In genomic region chr17:1945621-1946020, GRCh38 we compare ENCODE assay signal across 17 cellular contexts.
A peak's percentile ranks its signal among the peaks of the same experiment; 100 is the strongest.
DNase-seq lines count a peak whose midpoint lies in the region; ATAC-seq and TF ChIP-seq lines count a peak whose summit lies in the region.
"Had no signal": no experiment of that assay in that cellular context is flagged by ENCODE, and none has a peak within 500 bp of the region (broad histone marks: within the 10 kb centered on the region; RNA-seq: fewer than 3 reads in every experiment).

No MANE protein-coding gene starts in this region.

- H3K27me3 ChIP-seq in BLaER1 = no peaks in the 10 kb centered on the region
- H3K27me3 ChIP-seq in liver (ENCODE audit: control insufficient read depth in 4 of 4, insufficient read depth in 4 of 4, low read length in 3 of 4) = no peaks in the 10 kb centered on the region

- no peak overlapping the region for H3K27ac Mint-ChIP-seq in T-helper 17 cell
- no peak overlapping the region for H3K27ac Mint-ChIP-seq in activated CD4-positive, alpha-beta T cell treated with anti-CD3 and anti-CD28 coated beads, Interleukin-2, amount 10 ng/mL, durations not matched to agents 7 days and 5 days

- no peaks in the 10 kb centered on the region for H3K9me3 Mint-ChIP-seq in activated CD4-positive, alpha-beta T cell treated with anti-CD3 and anti-CD28 coated beads, Interleukin-2, amount 10 ng/mL, durations not matched to agents 7 days and 5 days

- H3K36me3 Mint-ChIP-seq in T-helper 17 cell (ENCODE audit: low read depth) = peaks cover 6% of the 10 kb centered on the region
- no peaks in the 10 kb centered on the region for H3K36me3 Mint-ChIP-seq in activated CD4-positive, alpha-beta T cell treated with anti-CD3 and anti-CD28 coated beads, Interleukin-2, amount 10 ng/mL, durations not matched to agents 7 days and 5 days (ENCODE audit: low read depth)

- H3K27ac ChIP-seq in BLaER1 (peak overlapping the region; percentile 68), liver (ENCODE audit: low read depth in 1 of 2, low read length in 2 of 2) (peak overlapping the region; percentile 70 to 86)
- H3K27ac ChIP-seq: KMS-11 had no signal

- no peak for TF ChIP-seq RAD21 in liver (IDR thresholded peaks at IDR 0.05)

- CTCF ChIA-PET in activated CD4-positive, alpha-beta T cell treated with anti-CD3 and anti-CD28 coated beads, Interleukin-2, amount 10 ng/mL, durations not matched to agents 7 days and 5 days (lab: Charles Lee) = no interaction called here

- DNase-seq in GM13976 (ENCODE audit: low spot score) (peak; percentile 41), T-helper 17 cell (no peak), NOMO-1 (lab: John Stamatoyannopoulos, UW; ENCODE audit: unreplicated experiment in 2 of 2) (no peak)
- no peak for DNase-seq in activated CD4-positive, alpha-beta T cell treated with anti-CD3 and anti-CD28 coated beads, Interleukin-2, amount 10 ng/mL, durations not matched to agents 7 days and 5 days
- DNase-seq: Caco-2, DMS53, HCEC 1CT, NCI-H1048, NCI-H1436 treated with DMSO at 0.1 percent for 48 hours, NCI-H2081 treated with DMSO at 0.1 percent for 48 hours, NCI-H524, SHP77 had no signal

- in situ Hi-C loops in GM13976 (cut with MboI; ENCODE audit: low sequenced_read_pairs, unreplicated experiment) = no loop called here

- peaks cover 45% of the 10 kb centered on the region for H4K20me1 ChIP-seq in BLaER1

- WGBS in liver = 97% methylated on average over 12 of the region's 12 CpGs

- no peaks in the 10 kb centered on the region for H3K27me3 Mint-ChIP-seq in T-helper 17 cell
- H3K27me3 Mint-ChIP-seq in activated CD4-positive, alpha-beta T cell treated with anti-CD3 and anti-CD28 coated beads, Interleukin-2, amount 10 ng/mL, durations not matched to agents 7 days and 5 days = no peaks in the 10 kb centered on the region

- H3K9ac ChIP-seq in BLaER1 (0 out of 2 replicates have a peak overlapping the region, but pooled peaks have one; percentile 34), liver (ENCODE audit: low read depth in 1 of 2, low read length in 2 of 2) (no peak overlapping the region)
- H3K9ac ChIP-seq: KMS-11 had no signal

- H3K4me3 ChIP-seq in BLaER1 = no peak overlapping the region
- no peak overlapping the region for H3K4me3 ChIP-seq in liver (ENCODE audit: low read depth in 1 of 3, low read length in 3 of 3)

- H3K4me1 ChIP-seq in BLaER1 = peaks cover 55% of the 10 kb centered on the region
- H3K4me1 ChIP-seq in liver (ENCODE audit: control insufficient read depth in 4 of 4, insufficient read depth in 4 of 4, low read length in 3 of 4) = peaks cover 0 to 35% (median 20%) of the 10 kb centered on the region in 4 donors

- POLR2A ChIA-PET in activated CD4-positive, alpha-beta T cell treated with anti-CD3 and anti-CD28 coated beads, Interleukin-2, amount 10 ng/mL, durations not matched to agents 7 days and 5 days (lab: Charles Lee) = no interaction called here

- H3K4me3 Mint-ChIP-seq in T-helper 17 cell = peak overlapping the region; percentile 67
- H3K4me3 Mint-ChIP-seq in activated CD4-positive, alpha-beta T cell treated with anti-CD3 and anti-CD28 coated beads, Interleukin-2, amount 10 ng/mL, durations not matched to agents 7 days and 5 days = no peak overlapping the region

- H3K9me3 ChIP-seq in BLaER1 (no peaks in the 10 kb centered on the region), T-helper 17 cell (ENCODE audit: control insufficient read depth, low read length, poor library complexity, severe bottlenecking) (no peaks in the 10 kb centered on the region), liver (ENCODE audit: control insufficient read depth in 4 of 4, low read length in 3 of 4) (no peaks in the 10 kb centered on the region)
- H3K9me3 ChIP-seq: Caco-2 had no signal

- H3K4me2 ChIP-seq in BLaER1 = no peak overlapping the region
- H3K4me2 ChIP-seq: KMS-11 had no signal

- no peak for TF ChIP-seq CTCF in GM13976 (IDR thresholded peaks at IDR 0.05; ENCODE audit: borderline replicate concordance, control extremely low read depth, extremely low read depth, insufficient read depth, missing control alignments)
- no peak for TF ChIP-seq CTCF in liver (IDR thresholded peaks at IDR 0.05; ENCODE audit: low read depth, low read length, missing input control)

- no peaks in the 10 kb centered on the region for H3K36me3 ChIP-seq in BLaER1
- H3K36me3 ChIP-seq in liver (ENCODE audit: control insufficient read depth in 4 of 4, insufficient read depth in 3 of 4, low read depth in 1 of 4, low read length in 3 of 4) = no peaks in the 10 kb centered on the region

- peaks cover 4% of the 10 kb centered on the region for H3K4me1 Mint-ChIP-seq in T-helper 17 cell
- H3K4me1 Mint-ChIP-seq in activated CD4-positive, alpha-beta T cell treated with anti-CD3 and anti-CD28 coated beads, Interleukin-2, amount 10 ng/mL, durations not matched to agents 7 days and 5 days = no peaks in the 10 kb centered on the region

- no peak for ATAC-seq in T-helper 17 cell
- ATAC-seq in HG02970 (IDR thresholded peaks at IDR 0.05; ENCODE audit: low FRiP score, unreplicated experiment) = no peak
- ATAC-seq in HG02571 (IDR thresholded peaks at IDR 0.05; ENCODE audit: unreplicated experiment) = no peak

TF ChIP-seq in liver, 16 proteins besides CTCF, POLR2A, EP300 and RAD21:
- TF ChIP-seq JUND (IDR thresholded peaks at IDR 0.05) = no peak
- no peak for TF ChIP-seq EGR1 (IDR thresholded peaks at IDR 0.05; ENCODE audit: low read depth in 2 of 2)
- TF ChIP-seq, protein P1, sequence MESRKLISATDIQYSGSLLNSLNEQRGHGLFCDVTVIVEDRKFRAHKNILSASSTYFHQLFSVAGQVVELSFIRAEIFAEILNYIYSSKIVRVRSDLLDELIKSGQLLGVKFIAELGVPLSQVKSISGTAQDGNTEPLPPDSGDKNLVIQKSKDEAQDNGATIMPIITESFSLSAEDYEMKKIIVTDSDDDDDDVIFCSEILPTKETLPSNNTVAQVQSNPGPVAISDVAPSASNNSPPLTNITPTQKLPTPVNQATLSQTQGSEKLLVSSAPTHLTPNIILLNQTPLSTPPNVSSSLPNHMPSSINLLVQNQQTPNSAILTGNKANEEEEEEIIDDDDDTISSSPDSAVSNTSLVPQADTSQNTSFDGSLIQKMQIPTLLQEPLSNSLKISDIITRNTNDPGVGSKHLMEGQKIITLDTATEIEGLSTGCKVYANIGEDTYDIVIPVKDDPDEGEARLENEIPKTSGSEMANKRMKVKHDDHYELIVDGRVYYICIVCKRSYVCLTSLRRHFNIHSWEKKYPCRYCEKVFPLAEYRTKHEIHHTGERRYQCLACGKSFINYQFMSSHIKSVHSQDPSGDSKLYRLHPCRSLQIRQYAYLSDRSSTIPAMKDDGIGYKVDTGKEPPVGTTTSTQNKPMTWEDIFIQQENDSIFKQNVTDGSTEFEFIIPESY (IDR thresholded peaks at IDR 0.05) = no peak
- TF ChIP-seq SP1 (IDR thresholded peaks at IDR 0.05) = no peak
- TF ChIP-seq HNF4A (conservative IDR thresholded peaks at IDR 0.05) = no peak
- TF ChIP-seq REST (IDR thresholded peaks at IDR 0.05) = no peak
- TF ChIP-seq, protein P2, sequence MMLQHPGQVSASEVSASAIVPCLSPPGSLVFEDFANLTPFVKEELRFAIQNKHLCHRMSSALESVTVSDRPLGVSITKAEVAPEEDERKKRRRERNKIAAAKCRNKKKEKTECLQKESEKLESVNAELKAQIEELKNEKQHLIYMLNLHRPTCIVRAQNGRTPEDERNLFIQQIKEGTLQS (IDR thresholded peaks at IDR 0.05) = no peak
- peak in 1 of 2 donors; percentile 3 for TF ChIP-seq GABPA (IDR thresholded peaks at IDR 0.05 in 1 of 2, conservative IDR thresholded peaks at IDR 0.05 in 1 of 2)
